In genomic region chr2:78739282-78739681, GRCh38 we compare ENCODE assay signal across 34 cellular contexts.
"Had no signal": no experiment of that assay in that cellular context is flagged by ENCODE, and none has a peak within 500 bp of the region (broad histone marks: within the 10 kb centered on the region; RNA-seq: fewer than 3 reads in every experiment).

No MANE protein-coding gene starts in this region.

- H3K4me1 ChIP-seq: adrenal gland, ascending aorta, body of pancreas, breast epithelium had no signal

- H3K4me3 ChIP-seq: adrenal gland, ascending aorta, body of pancreas, breast epithelium, cardiac muscle cell had no signal

- H3K27ac ChIP-seq: adrenal gland, ascending aorta, body of pancreas, brain microvascular endothelial cell, breast epithelium, cardiac muscle cell had no signal

- H3K27me3 ChIP-seq: adrenal gland, ascending aorta, body of pancreas, brain microvascular endothelial cell, breast epithelium, cardiac muscle cell had no signal

- H3K36me3 ChIP-seq: adrenal gland, ascending aorta, brain microvascular endothelial cell, breast epithelium, cardiac muscle cell had no signal

- FAIRE-seq: astrocyte, bronchial epithelial cell had no signal

- ATAC-seq: activated naive CD4-positive, alpha-beta T cell treated with anti-CD3 and anti-CD28 coated beads, Interleukin-2, amount 50 U/mL, for 72 hours; activated naive CD8-positive, alpha-beta T cell treated with anti-CD3 and anti-CD28 coated beads, Interleukin-2, amount 50 U/mL, for 24 hours; activated T-cell treated with anti-CD3 and anti-CD28 coated beads, Interleukin-2, amount 50 U/mL, for 4 hours; activated T-cell treated with anti-CD3 and anti-CD28 coated beads, Interleukin-2, amount 50 U/mL, for 72 hours; activated T-helper 17 cell treated with anti-CD3 and anti-CD28 coated beads, Interleukin-2, amount 50 U/mL, for 72 hours; body of pancreas had no signal

- H3K9me3 ChIP-seq: adrenal gland, ascending aorta, body of pancreas had no signal

- DNase-seq: activated effector memory CD4-positive, alpha-beta T cell treated with anti-CD3 and anti-CD28 coated beads, Interleukin-2, amount 50 U/mL, for 16 hours; activated effector memory CD4-positive, alpha-beta T cell treated with Interleukin-2 at 50 U/mL for 16 hours; activated gamma-delta T cell; activated gamma-delta T cell treated with Interleukin-2 at 50 U/mL for 16 hours; activated naive CD4-positive, alpha-beta T cell; activated naive CD4-positive, alpha-beta T cell treated with anti-CD3 and anti-CD28 coated beads for 36 hours; activated naive CD4-positive, alpha-beta T cell treated with anti-CD3 and anti-CD28 coated beads, Interleukin-2, amount 10 ng/mL, durations not matched to agents 7 days and 5 days; activated naive CD4-positive, alpha-beta T cell treated with anti-CD3 and anti-CD28 coated beads, Interleukin-2, amount 50 U/mL, for 16 hours; activated naive CD4-positive, alpha-beta T cell treated with Interleukin-2 at 50 U/mL for 16 hours; activated naive CD8-positive, alpha-beta T cell treated with anti-CD3 and anti-CD28 coated beads for 36 hours; activated naive CD8-positive, alpha-beta T cell treated with anti-CD3 and anti-CD28 coated beads, Interleukin-2, amount 10 ng/mL, durations not matched to agents 7 days and 5 days; activated naive CD8-positive, alpha-beta T cell treated with anti-CD3 and anti-CD28 coated beads, Interleukin-2, amount 50 U/mL, for 24 hours; activated T-cell treated with anti-CD3 and anti-CD28 coated beads, Interleukin-2, amount 50 U/mL, for 1 hour; activated T-cell treated with anti-CD3 and anti-CD28 coated beads, Interleukin-2, amount 50 U/mL, for 24 hours; activated T-cell treated with anti-CD3 and anti-CD28 coated beads, Interleukin-2, amount 50 U/mL, for 4 hours; activated T-cell treated with anti-CD3 and anti-CD28 coated beads, Interleukin-2, amount 50 U/mL, for 48 hours; activated T-cell treated with anti-CD3 and anti-CD28 coated beads, Interleukin-2, amount 50 U/mL, for 72 hours; adrenal gland; amniotic stem cell; amygdala; anterior cingulate cortex; aorta; body of pancreas; brain microvascular endothelial cell; caudate nucleus; central memory CD4-positive, alpha-beta T cell; cerebellar nuclear complex had no signal
